In the genomic region with DNA sequence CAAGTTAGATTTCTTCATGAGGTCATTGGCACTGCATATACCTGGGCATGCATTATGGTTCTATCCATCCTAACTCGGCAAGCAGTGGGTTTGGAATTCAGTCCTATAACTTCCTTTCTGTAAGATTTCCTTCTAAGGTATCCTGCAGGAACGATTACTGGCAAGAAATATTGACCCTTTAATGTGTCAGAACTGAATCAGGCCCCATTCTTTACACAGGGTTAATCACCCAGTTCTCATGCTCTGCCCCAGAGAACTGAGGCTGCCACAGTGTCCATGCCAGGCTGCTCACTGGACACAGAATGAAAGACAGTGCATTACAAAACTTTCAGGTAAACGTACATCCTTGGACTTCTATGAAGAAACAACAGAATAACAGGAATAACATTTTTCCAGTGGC, we compare ENCODE assay signal across 28 cellular contexts.
"Had no signal": no experiment of that assay in that cellular context is flagged by ENCODE, and none has a peak within 500 bp of the region (broad histone marks: within the 10 kb centered on the region; RNA-seq: fewer than 3 reads in every experiment).

No MANE protein-coding gene starts in this region.

- H3K9me3 ChIP-seq: MG63 had no signal

- H3K4me3 ChIP-seq: MG63, SK-N-MC had no signal

- H3K27me3 ChIP-seq: brain microvascular endothelial cell, MG63 had no signal

- FAIRE-seq: astrocyte, TTC549 had no signal

- H3K27ac ChIP-seq: brain microvascular endothelial cell, SK-N-MC had no signal

- DNase-seq: activated CD4-positive, alpha-beta memory T cell treated with anti-CD3 and anti-CD28 coated beads, Interleukin-2, amount 10 ng/mL, durations not matched to agents 7 days and 5 days; activated CD4-positive, alpha-beta T cell treated with anti-CD3 and anti-CD28 coated beads, Interleukin-2, amount 50 U/mL, for 1 hour; activated CD4-positive, CD25-positive, alpha-beta regulatory T cell; activated gamma-delta T cell; activated naive CD4-positive, alpha-beta T cell treated with anti-CD3 and anti-CD28 coated beads for 36 hours; activated T-cell treated with anti-CD3 and anti-CD28 coated beads for 4 hours; activated T-cell treated with anti-CD3 and anti-CD28 coated beads, Interleukin-2, amount 50 U/mL, for 48 hours; amygdala; brain microvascular endothelial cell; cerebellar nuclear complex; MG63; MV-4-11; NCI-H1105; NCI-H1436; NCI-H1694 treated with DMSO at 0.1 percent for 48 hours; NCI-H2029 treated with DMSO at 0.1 percent for 48 hours; NCI-H345; NCI-H510A; NCI-H526 treated with DMSO at 0.1 percent for 48 hours; NCI-H82; OCI-M1; T-cell; T-helper 2 cell; T1000 had no signal

- H3K36me3 ChIP-seq: brain microvascular endothelial cell, MG63 had no signal

- ATAC-seq: activated T-helper 17 cell treated with anti-CD3 and anti-CD28 coated beads, Interleukin-2, amount 50 U/mL, for 72 hours; T-cell had no signal
